21 cellular contexts compared by ENCODE assay signal in genomic region chr7:102281785-102282184, GRCh38.
"Had no signal": no experiment of that assay in that cellular context is flagged by ENCODE, and none has a peak within 500 bp of the region (broad histone marks: within the 10 kb centered on the region; RNA-seq: fewer than 3 reads in every experiment).

No MANE protein-coding gene starts in this region.

- H3K4me2 ChIP-seq: hepatocyte, neural progenitor cell, smooth muscle cell had no signal

- H3K9me3 ChIP-seq: heart right ventricle, left ventricle myocardium inferior, ovary, right atrium auricular region, right lobe of liver, stomach, testis, thyroid gland, transverse colon, upper lobe of left lung had no signal

- H3K4me3 ChIP-seq: heart right ventricle, hepatocyte, left ventricle myocardium inferior, neural progenitor cell, ovary, right atrium auricular region, right lobe of liver, smooth muscle cell, stomach, testis, thyroid gland, transverse colon, upper lobe of left lung had no signal

- DNase-seq: heart right ventricle; islet precursor cell; left ventricle myocardium inferior; naive thymus-derived CD8-positive, alpha-beta T cell; ovary; right lobe of liver; stimulated activated CD4-positive, alpha-beta T cell treated with anti-CD3 and anti-CD28 coated beads, Interleukin-1b, Interleukin-23, amount 100 ng/mL, for 48 hours; stimulated activated CD4-positive, alpha-beta T cell treated with anti-CD3 and anti-CD28 coated beads, Interleukin-2, amount 100 ng/mL, for 48 hours; stimulated activated CD4-positive, alpha-beta T cell treated with anti-CD3 and anti-CD28 coated beads, Interleukin-4, amount 100 ng/mL, for 4 hours; stimulated activated CD8-positive, alpha-beta memory T cell treated with anti-CD3 and anti-CD28 coated beads, Interleukin-4, amount 100 ng/mL, for 48 hours; stimulated activated naive B cell treated with anti-CD40 and anti-IgM and Interleukin-4, amounts not matched to agents 10 μg/mL and 1 μg/mL and 100 μg/mL, for 72 hours; stimulated activated naive CD8-positive, alpha-beta T cell treated with anti-CD3 and anti-CD28 coated beads, Interleukin-15, Interleukin-2, amounts not matched to agents 100 U/mL and 50 U/mL, for 24 hours; stomach; testis; thyroid gland; transverse colon; upper lobe of left lung had no signal

- H3K36me3 ChIP-seq: heart right ventricle, left ventricle myocardium inferior, neural progenitor cell, ovary, right atrium auricular region, right lobe of liver, stomach, thyroid gland, transverse colon, upper lobe of left lung had no signal

- H2AFZ ChIP-seq: hepatocyte, neural progenitor cell had no signal

- H3K9ac ChIP-seq: neural progenitor cell had no signal

- H3K27ac ChIP-seq: heart right ventricle, hepatocyte, left ventricle myocardium inferior, neural progenitor cell, ovary, right atrium auricular region, right lobe of liver, stomach, testis, thyroid gland, transverse colon, upper lobe of left lung had no signal

- ATAC-seq: heart right ventricle; naive thymus-derived CD8-positive, alpha-beta T cell; right lobe of liver; stimulated activated naive B cell treated with anti-CD40 and anti-IgM and Interleukin-4, amounts not matched to agents 10 μg/mL and 1 μg/mL and 100 μg/mL, for 72 hours; stimulated activated naive CD8-positive, alpha-beta T cell treated with anti-CD3 and anti-CD28 coated beads, Interleukin-15, Interleukin-2, amounts not matched to agents 100 U/mL and 50 U/mL, for 24 hours had no signal

- H3K27me3 ChIP-seq: heart right ventricle, hepatocyte, ovary, right atrium auricular region, right lobe of liver, stomach, testis, thyroid gland, transverse colon, upper lobe of left lung had no signal
